In the genomic region with DNA sequence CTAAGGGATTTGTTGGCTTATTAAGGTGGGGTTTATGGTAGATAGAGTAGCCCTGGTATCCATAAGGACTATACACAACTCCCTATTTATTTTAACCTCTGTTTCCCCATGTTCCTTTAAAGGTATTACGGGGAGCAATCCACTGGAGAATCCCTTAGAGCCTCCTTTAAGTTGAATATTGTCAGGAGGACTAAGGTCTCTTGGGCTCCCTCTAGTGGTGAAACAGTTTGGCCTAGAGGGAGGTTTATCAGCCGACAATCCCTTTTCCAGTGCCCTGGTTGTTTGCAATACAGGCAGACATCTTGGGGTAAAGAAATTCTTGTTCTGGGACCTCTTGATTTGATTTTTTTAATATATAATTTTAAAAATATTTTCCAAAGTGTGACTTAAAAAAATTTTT, we compare ENCODE assay signal across 9 cellular contexts. TPM values are rescaled to one million over a fixed set of nuclear protein-coding genes. Genes with fewer than 3 reads are reported as not detected.
A peak's percentile ranks its signal among the peaks of the same experiment; 100 is the strongest.
DNase-seq lines count a peak whose midpoint lies in the region; ATAC-seq and TF ChIP-seq lines count a peak whose summit lies in the region.
"Had no signal": no experiment of that assay in that cellular context is flagged by ENCODE, and none has a peak within 500 bp of the region (broad histone marks: within the 10 kb centered on the region; RNA-seq: fewer than 3 reads in every experiment).

No MANE protein-coding gene starts in this region.

- ATAC-seq in HG03039 (IDR thresholded peaks at IDR 0.05; ENCODE audit: unreplicated experiment) (peak; percentile 81), GM18870 (IDR thresholded peaks at IDR 0.05; ENCODE audit: unreplicated experiment) (no peak)

- no peaks in the 10 kb centered on the region for H3K27me3 ChIP-seq in fibroblast of lung (ENCODE audit: control insufficient read depth, insufficient read depth, low read length)
- H3K27me3 ChIP-seq: ovary had no signal

- H4K20me1 ChIP-seq in fibroblast of lung (ENCODE audit: control insufficient read depth, extremely low read depth, insufficient read depth, low read length), result no peaks in the 10 kb centered on the region

- H3K4me1 ChIP-seq in fibroblast of lung (ENCODE audit: control insufficient read depth, extremely low read depth, insufficient read depth, low read length), result no peaks in the 10 kb centered on the region

- H3K27ac Mint-ChIP-seq in activated CD4-positive, alpha-beta memory T cell treated with anti-CD3 and anti-CD28 coated beads, Interleukin-2, amount 10 ng/mL, durations not matched to agents 7 days and 5 days, result no peak overlapping the region
- no peak overlapping the region for H3K27ac Mint-ChIP-seq in nephron progenitor cell

- H3K4me3 Mint-ChIP-seq in activated CD4-positive, alpha-beta memory T cell treated with anti-CD3 and anti-CD28 coated beads, Interleukin-2, amount 10 ng/mL, durations not matched to agents 7 days and 5 days, result no peak overlapping the region
- no peak overlapping the region for H3K4me3 Mint-ChIP-seq in nephron progenitor cell

- TF ChIP-seq CTCF in 22Rv1 (IDR thresholded peaks at IDR 0.05) (peak; percentile 91), GM12864 (IDR thresholded peaks at IDR 0.05; ENCODE audit: low read depth, low read length, missing control alignments) (peak; percentile 76), fibroblast of lung (conservative IDR thresholded peaks at IDR 0.05 in 1 of 2, IDR thresholded peaks at IDR 0.05 in 1 of 2; ENCODE audit: low read depth in 1 of 2, low read length in 2 of 2) (peak; percentile 69 to 89), nephron progenitor cell (IDR thresholded peaks at IDR 0.05) (peak; percentile 62)

- H3K9me3 Mint-ChIP-seq in activated CD4-positive, alpha-beta memory T cell treated with anti-CD3 and anti-CD28 coated beads, Interleukin-2, amount 10 ng/mL, durations not matched to agents 7 days and 5 days, result peaks cover 5% of the 10 kb centered on the region
- H3K9me3 Mint-ChIP-seq in nephron progenitor cell, result peaks cover 39% of the 10 kb centered on the region

- peaks cover 12% of the 10 kb centered on the region for H3K79me2 ChIP-seq in fibroblast of lung (ENCODE audit: control insufficient read depth, insufficient read depth, low read length)

- H2AFZ ChIP-seq in fibroblast of lung (ENCODE audit: low read length), result no peak overlapping the region

- DNase-seq in GM12864 (ENCODE audit: low read depth), result no peak
- peak; percentile 34 to 83 for DNase-seq in NCI-H526 (lab: John Stamatoyannopoulos, UW)
- DNase-seq in activated CD4-positive, alpha-beta memory T cell treated with anti-CD3 and anti-CD28 coated beads, Interleukin-2, amount 10 ng/mL, durations not matched to agents 7 days and 5 days, result peak; percentile 46
- DNase-seq in fibroblast of lung (ENCODE audit: low read depth in 2 of 2), result peak; percentile 50 to 68
- peak; percentile 31 for DNase-seq in nephron progenitor cell

- no peaks in the 10 kb centered on the region for H3K27me3 Mint-ChIP-seq in activated CD4-positive, alpha-beta memory T cell treated with anti-CD3 and anti-CD28 coated beads, Interleukin-2, amount 10 ng/mL, durations not matched to agents 7 days and 5 days
- peaks cover 3% of the 10 kb centered on the region for H3K27me3 Mint-ChIP-seq in nephron progenitor cell (ENCODE audit: low read depth, poor library complexity)

- H3K27ac ChIP-seq in 22Rv1 (no peak overlapping the region), fibroblast of lung (ENCODE audit: insufficient read depth, low read length) (no peak overlapping the region)
- H3K27ac ChIP-seq: ovary had no signal

- H3K9me3 ChIP-seq in fibroblast of lung (ENCODE audit: control insufficient read depth, insufficient read depth, low read depth, low read length), result no peaks in the 10 kb centered on the region
- H3K9me3 ChIP-seq: ovary had no signal

- no peaks in the 10 kb centered on the region for H3K36me3 ChIP-seq in fibroblast of lung (ENCODE audit: control insufficient read depth, insufficient read depth, low read length)
- H3K36me3 ChIP-seq: ovary had no signal

- POLR2A ChIA-PET in activated CD4-positive, alpha-beta memory T cell treated with anti-CD3 and anti-CD28 coated beads, Interleukin-2, amount 10 ng/mL, durations not matched to agents 7 days and 5 days (lab: Charles Lee), result no interaction called here

- CTCF ChIA-PET in activated CD4-positive, alpha-beta memory T cell treated with anti-CD3 and anti-CD28 coated beads, Interleukin-2, amount 10 ng/mL, durations not matched to agents 7 days and 5 days (lab: Charles Lee), result interaction anchor here (2.0 kb wide), 1 partner anchor 11 kb away, joined by 4 read pairs; no protein-coding TSS in a partner anchor

- no peak overlapping the region for H3K9ac ChIP-seq in fibroblast of lung (ENCODE audit: insufficient read depth, low read length)

- H3K4me1 Mint-ChIP-seq in activated CD4-positive, alpha-beta memory T cell treated with anti-CD3 and anti-CD28 coated beads, Interleukin-2, amount 10 ng/mL, durations not matched to agents 7 days and 5 days, result no peaks in the 10 kb centered on the region
- no peaks in the 10 kb centered on the region for H3K4me1 Mint-ChIP-seq in nephron progenitor cell

- H3K4me3 ChIP-seq in GM12864 (ENCODE audit: low read depth, low read length) (no peak overlapping the region), fibroblast of lung (replicated peaks in 1 of 4; ENCODE audit: control extremely low read depth in 1 of 4, insufficient read depth in 1 of 4, low read depth in 3 of 4, low read length in 4 of 4) (no peak overlapping the region)
- H3K4me3 ChIP-seq: ovary had no signal

- H3K4me2 ChIP-seq in fibroblast of lung (ENCODE audit: extremely low read depth, insufficient read depth, low read length), result no peak overlapping the region

- H3K36me3 Mint-ChIP-seq in activated CD4-positive, alpha-beta memory T cell treated with anti-CD3 and anti-CD28 coated beads, Interleukin-2, amount 10 ng/mL, durations not matched to agents 7 days and 5 days (ENCODE audit: low read depth), result peaks cover 28% of the 10 kb centered on the region
- peaks cover 61% of the 10 kb centered on the region for H3K36me3 Mint-ChIP-seq in nephron progenitor cell (ENCODE audit: low read depth)

RNA-seq across cellular contexts. Expression of a gene that starts 12.9 kb away (rescaled TPM):
- total RNA-seq in activated CD4-positive, alpha-beta memory T cell treated with anti-CD3 and anti-CD28 coated beads, Interleukin-2, amount 10 ng/mL, durations not matched to agents 7 days and 5 days, result 10 to 100 TPM; 61.0 to 66.4 TPM
- 53.2 and 63.9 TPM in 2 replicates for total RNA-seq in fibroblast of lung
- polyA plus RNA-seq in fibroblast of lung, result 33.2 and 40.6 TPM in 2 replicates
- 32.3 and 35.0 TPM in 2 replicates for polyA plus RNA-seq in fibroblast of lung (2012)
- polyA minus RNA-seq in fibroblast of lung (ENCODE audit: low replicate concordance), result 23.4 and 23.9 TPM in 2 replicates

RNA-seq across cellular contexts. Expression of a gene that starts 51.2 kb away (rescaled TPM):
- total RNA-seq in activated CD4-positive, alpha-beta memory T cell treated with anti-CD3 and anti-CD28 coated beads, Interleukin-2, amount 10 ng/mL, durations not matched to agents 7 days and 5 days, result 1 to 10 TPM; 1.7 to 1.8 TPM
- under 0.01 and 0.33 TPM in 2 replicates for total RNA-seq in fibroblast of lung
- polyA plus RNA-seq in fibroblast of lung, result 0.01 and 0.10 TPM in 2 replicates
- polyA plus RNA-seq in fibroblast of lung (2012), result not detected in 2 replicates
- polyA minus RNA-seq in fibroblast of lung (ENCODE audit: low replicate concordance), result not detected in 2 replicates
